Comparison of ENCODE assay signal across 21 cellular contexts in the genomic region with DNA sequence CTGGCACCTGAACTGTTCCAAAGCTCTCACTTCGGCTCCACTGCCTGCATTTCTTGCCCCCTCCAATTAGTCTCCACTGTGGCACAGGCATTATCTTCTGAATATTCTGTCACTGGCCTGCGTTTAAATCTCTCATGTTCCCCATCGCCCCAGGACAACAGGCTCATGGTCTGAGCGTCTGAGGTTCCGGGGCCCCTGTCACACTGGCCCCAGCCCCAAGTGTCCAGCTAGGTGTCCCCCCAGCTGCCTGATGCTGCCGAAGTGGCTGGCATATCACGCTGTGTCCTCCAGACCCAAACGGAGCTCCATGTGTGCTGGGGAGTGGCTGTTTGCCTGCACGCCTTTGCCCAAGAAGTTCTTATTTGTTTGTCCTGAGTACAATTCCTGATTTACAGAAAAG.
"Had no signal": no experiment of that assay in that cellular context is flagged by ENCODE, and none has a peak within 500 bp of the region (broad histone marks: within the 10 kb centered on the region; RNA-seq: fewer than 3 reads in every experiment).

No MANE protein-coding gene starts in this region.

- H3K9me3 ChIP-seq: breast epithelium, tibial nerve had no signal

- H3K4me2 ChIP-seq: hepatocyte had no signal

- H3K4me3 ChIP-seq: breast epithelium, hepatocyte, tibial nerve had no signal

- H3K27me3 Mint-ChIP-seq: activated CD4-positive, alpha-beta memory T cell treated with anti-CD3 and anti-CD28 coated beads, Interleukin-2, amount 10 ng/mL, durations not matched to agents 7 days and 5 days; activated CD4-positive, alpha-beta T cell treated with anti-CD3 and anti-CD28 coated beads, Interleukin-2, amount 10 ng/mL, durations not matched to agents 24 days and 14 days; activated naive CD8-positive, alpha-beta T cell treated with anti-CD3 and anti-CD28 coated beads, Interleukin-2, amount 10 ng/mL, durations not matched to agents 7 days and 5 days had no signal

- H3K27me3 ChIP-seq: breast epithelium, hepatocyte, tibial nerve had no signal

- H3K4me3 Mint-ChIP-seq: activated CD4-positive, alpha-beta memory T cell treated with anti-CD3 and anti-CD28 coated beads, Interleukin-2, amount 10 ng/mL, durations not matched to agents 7 days and 5 days; activated CD4-positive, alpha-beta T cell treated with anti-CD3 and anti-CD28 coated beads, Interleukin-2, amount 10 ng/mL, durations not matched to agents 24 days and 14 days; activated naive CD4-positive, alpha-beta T cell treated with anti-CD3 and anti-CD28 coated beads for 36 hours; activated naive CD8-positive, alpha-beta T cell treated with anti-CD3 and anti-CD28 coated beads, Interleukin-2, amount 10 ng/mL, durations not matched to agents 7 days and 5 days; activated T-cell treated with anti-CD3 and anti-CD28 coated beads, Interleukin-2, amount 50 U/mL, for 72 hours; central memory CD8-positive, alpha-beta T cell; immature natural killer cell; memory B cell; nephron had no signal

- H3K36me3 Mint-ChIP-seq: activated naive CD8-positive, alpha-beta T cell treated with anti-CD3 and anti-CD28 coated beads, Interleukin-2, amount 10 ng/mL, durations not matched to agents 7 days and 5 days; immature natural killer cell; memory B cell had no signal

- DNase-seq: activated CD4-positive, alpha-beta memory T cell treated with anti-CD3 and anti-CD28 coated beads, Interleukin-2, amount 10 ng/mL, durations not matched to agents 7 days and 5 days; activated CD4-positive, alpha-beta T cell treated with anti-CD3 and anti-CD28 coated beads, Interleukin-2, amount 10 ng/mL, durations not matched to agents 24 days and 14 days; activated effector memory CD4-positive, alpha-beta T cell treated with Interleukin-2 at 50 U/mL for 16 hours; activated naive CD4-positive, alpha-beta T cell treated with anti-CD3 and anti-CD28 coated beads for 36 hours; activated naive CD8-positive, alpha-beta T cell treated with anti-CD3 and anti-CD28 coated beads, Interleukin-2, amount 10 ng/mL, durations not matched to agents 7 days and 5 days; activated T-cell treated with anti-CD3 and anti-CD28 coated beads, Interleukin-2, amount 50 U/mL, for 72 hours; amniotic stem cell; effector memory CD4-positive, alpha-beta T cell; foreskin melanocyte; glutamatergic neuron; immature natural killer cell; kidney glomerular epithelial cell; stimulated activated CD4-positive, alpha-beta T cell treated with anti-CD3 and anti-CD28 coated beads, Interleukin-4, amount 100 ng/mL, for 4 hours; stimulated activated naive CD8-positive, alpha-beta T cell treated with anti-CD3 and anti-CD28 coated beads, Interleukin-15, Interleukin-2, amounts not matched to agents 100 U/mL and 50 U/mL, for 24 hours had no signal

- H2AFZ ChIP-seq: hepatocyte had no signal

- H3K4me1 ChIP-seq: breast epithelium had no signal

- H3K4me1 Mint-ChIP-seq: activated CD4-positive, alpha-beta memory T cell treated with anti-CD3 and anti-CD28 coated beads, Interleukin-2, amount 10 ng/mL, durations not matched to agents 7 days and 5 days; activated CD4-positive, alpha-beta T cell treated with anti-CD3 and anti-CD28 coated beads, Interleukin-2, amount 10 ng/mL, durations not matched to agents 24 days and 14 days; activated naive CD8-positive, alpha-beta T cell treated with anti-CD3 and anti-CD28 coated beads, Interleukin-2, amount 10 ng/mL, durations not matched to agents 7 days and 5 days; central memory CD8-positive, alpha-beta T cell; immature natural killer cell; memory B cell had no signal

- H3K36me3 ChIP-seq: breast epithelium, tibial nerve had no signal

- H3K27ac Mint-ChIP-seq: activated CD4-positive, alpha-beta memory T cell treated with anti-CD3 and anti-CD28 coated beads, Interleukin-2, amount 10 ng/mL, durations not matched to agents 7 days and 5 days; activated CD4-positive, alpha-beta T cell treated with anti-CD3 and anti-CD28 coated beads, Interleukin-2, amount 10 ng/mL, durations not matched to agents 24 days and 14 days; activated naive CD4-positive, alpha-beta T cell treated with anti-CD3 and anti-CD28 coated beads for 36 hours; activated naive CD8-positive, alpha-beta T cell treated with anti-CD3 and anti-CD28 coated beads, Interleukin-2, amount 10 ng/mL, durations not matched to agents 7 days and 5 days; activated T-cell treated with anti-CD3 and anti-CD28 coated beads, Interleukin-2, amount 50 U/mL, for 72 hours; memory B cell; nephron had no signal

- ATAC-seq: activated CD4-positive, CD25-positive, alpha-beta regulatory T cell treated with anti-CD3 and anti-CD28 coated beads, Interleukin-2, amount 50 U/mL, for 24 hours; activated T-cell treated with anti-CD3 and anti-CD28 coated beads, Interleukin-2, amount 50 U/mL, for 72 hours; stimulated activated naive CD8-positive, alpha-beta T cell treated with anti-CD3 and anti-CD28 coated beads, Interleukin-15, Interleukin-2, amounts not matched to agents 100 U/mL and 50 U/mL, for 24 hours had no signal

- H3K27ac ChIP-seq: breast epithelium, hepatocyte, tibial nerve had no signal

- H3K9me3 Mint-ChIP-seq: activated CD4-positive, alpha-beta memory T cell treated with anti-CD3 and anti-CD28 coated beads, Interleukin-2, amount 10 ng/mL, durations not matched to agents 7 days and 5 days; activated CD4-positive, alpha-beta T cell treated with anti-CD3 and anti-CD28 coated beads, Interleukin-2, amount 10 ng/mL, durations not matched to agents 24 days and 14 days; activated naive CD4-positive, alpha-beta T cell treated with anti-CD3 and anti-CD28 coated beads for 36 hours; activated naive CD8-positive, alpha-beta T cell treated with anti-CD3 and anti-CD28 coated beads, Interleukin-2, amount 10 ng/mL, durations not matched to agents 7 days and 5 days; activated T-cell treated with anti-CD3 and anti-CD28 coated beads, Interleukin-2, amount 50 U/mL, for 72 hours; central memory CD8-positive, alpha-beta T cell; immature natural killer cell; nephron had no signal
